In the genomic region with DNA sequence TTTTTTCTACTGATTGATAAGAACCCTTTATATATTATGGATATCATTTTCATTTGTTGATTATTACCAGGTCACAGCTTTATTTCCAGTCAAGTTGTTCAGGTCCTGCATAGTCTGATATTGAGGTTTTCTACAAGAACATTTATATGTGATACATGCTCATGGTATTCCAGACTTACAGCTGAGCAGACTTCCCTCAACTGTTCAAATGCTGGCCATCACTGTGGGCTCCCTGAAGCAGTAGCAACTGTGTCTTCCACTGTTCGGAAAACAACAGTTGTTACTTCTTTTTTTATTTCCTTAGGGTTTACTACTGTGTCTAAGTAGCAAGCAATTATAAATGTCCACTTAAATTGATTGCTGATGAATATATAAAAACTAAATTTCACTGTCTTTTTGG, we compare ENCODE assay signal across 1 cellular context.
TF ChIP-seq lines count a peak whose summit lies in the region.

No MANE protein-coding gene starts in this region.

TF ChIP-seq in WTC11, 78 proteins besides CTCF, POLR2A, EP300 and RAD21 (continued from another document):
- TF ChIP-seq, protein P1, sequence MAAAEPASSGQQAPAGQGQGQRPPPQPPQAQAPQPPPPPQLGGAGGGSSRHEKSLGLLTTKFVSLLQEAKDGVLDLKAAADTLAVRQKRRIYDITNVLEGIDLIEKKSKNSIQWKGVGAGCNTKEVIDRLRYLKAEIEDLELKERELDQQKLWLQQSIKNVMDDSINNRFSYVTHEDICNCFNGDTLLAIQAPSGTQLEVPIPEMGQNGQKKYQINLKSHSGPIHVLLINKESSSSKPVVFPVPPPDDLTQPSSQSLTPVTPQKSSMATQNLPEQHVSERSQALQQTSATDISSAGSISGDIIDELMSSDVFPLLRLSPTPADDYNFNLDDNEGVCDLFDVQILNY (CRISPR knock-in tag; IDR thresholded peaks at IDR 0.05): no peak
- TF ChIP-seq, protein P2, sequence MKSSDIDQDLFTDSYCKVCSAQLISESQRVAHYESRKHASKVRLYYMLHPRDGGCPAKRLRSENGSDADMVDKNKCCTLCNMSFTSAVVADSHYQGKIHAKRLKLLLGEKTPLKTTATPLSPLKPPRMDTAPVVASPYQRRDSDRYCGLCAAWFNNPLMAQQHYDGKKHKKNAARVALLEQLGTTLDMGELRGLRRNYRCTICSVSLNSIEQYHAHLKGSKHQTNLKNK (CRISPR knock-in tag; IDR thresholded peaks at IDR 0.05): no peak
